In genomic region chr3:139935866-139936817, GRCh38 we compare ENCODE assay signal across 8 cellular contexts. TPM values are rescaled to one million over a fixed set of nuclear protein-coding genes. Genes with fewer than 3 reads are reported as not detected.
DNase-seq lines count a peak whose midpoint lies in the region; ATAC-seq and TF ChIP-seq lines count a peak whose summit lies in the region.

No MANE protein-coding gene starts in this region.

- no peak for TF ChIP-seq EP300 in gastroesophageal sphincter (IDR thresholded peaks at IDR 0.05)

- no peak overlapping the region for H4K12ac ChIP-seq in trophoblast cell (ENCODE audit: low read depth, low read length)

- TF ChIP-seq CTCF in gastroesophageal sphincter (IDR thresholded peaks at IDR 0.05), result no peak

- no peak overlapping the region for H3K14ac ChIP-seq in trophoblast cell (ENCODE audit: low read length)

- H3K4me1 ChIP-seq in gastroesophageal sphincter (peaks cover 0 to 27% (median 19%) of the 10 kb centered on the region in 3 donors), trophoblast cell (ENCODE audit: control insufficient read depth in 1 of 2, insufficient read depth in 2 of 2, low read length in 2 of 2) (peaks cover 5 to 15% of the 10 kb centered on the region in 2 experiments)

- no peak overlapping the region for H2BK12ac ChIP-seq in trophoblast cell (ENCODE audit: low read length)

- peaks cover 2% of the 10 kb centered on the region for H3K79me1 ChIP-seq in trophoblast cell (ENCODE audit: low read length)

- TF ChIP-seq POLR2A in gastroesophageal sphincter (IDR thresholded peaks at IDR 0.05), result no peak

- no peak overlapping the region for H2AK5ac ChIP-seq in trophoblast cell (ENCODE audit: low read length)

- peak overlapping the region; percentile 71 for H3K9ac ChIP-seq in trophoblast cell (ENCODE audit: low read length)

- no peak overlapping the region for H2BK5ac ChIP-seq in trophoblast cell (ENCODE audit: low read depth, low read length, poor library complexity)

- no peak overlapping the region for H2BK120ac ChIP-seq in trophoblast cell (ENCODE audit: insufficient read depth, low read length, poor library complexity)

- no peak overlapping the region for H4K91ac ChIP-seq in trophoblast cell (ENCODE audit: low read depth, low read length)

- H4K8ac ChIP-seq in trophoblast cell (ENCODE audit: low read depth, low read length), result no peak overlapping the region

- peak overlapping the region; percentile 80 for H3K4me2 ChIP-seq in trophoblast cell (ENCODE audit: low read length)

- peak; percentile 29 for ATAC-seq in gastroesophageal sphincter
- no peak for ATAC-seq in HG02798 (IDR thresholded peaks at IDR 0.05; ENCODE audit: poor library complexity, unreplicated experiment)
- no peak for ATAC-seq in GM18870 (IDR thresholded peaks at IDR 0.05; ENCODE audit: unreplicated experiment)
- ATAC-seq in GM18867 (IDR thresholded peaks at IDR 0.05; ENCODE audit: unreplicated experiment), result no peak

- H3K79me2 ChIP-seq in trophoblast cell (ENCODE audit: control insufficient read depth, insufficient read depth, low read length, poor library complexity), result no peaks in the 10 kb centered on the region

- H3K27me3 ChIP-seq in gastroesophageal sphincter (peaks cover 63% of the 10 kb centered on the region), trophoblast cell (ENCODE audit: insufficient read depth, low read length) (peaks cover 8% of the 10 kb centered on the region)

- H3K9me3 ChIP-seq in gastroesophageal sphincter, result no peaks in the 10 kb centered on the region
- no peaks in the 10 kb centered on the region for H3K9me3 ChIP-seq in trophoblast cell (ENCODE audit: insufficient read depth, low read depth, low read length)

- no peaks in the 10 kb centered on the region for H3K36me3 ChIP-seq in gastroesophageal sphincter
- H3K36me3 ChIP-seq in trophoblast cell (ENCODE audit: control insufficient read depth in 1 of 2, insufficient read depth in 2 of 2, low read length in 2 of 2), result no peaks in the 10 kb centered on the region

- 0 to 8% methylated on average over 1 to 2 of the region's 42 CpGs for WGBS in gastroesophageal sphincter (ENCODE audit: low coverage in 1 of 2), 2 donors
- WGBS in trophoblast cell (ENCODE audit: extremely low coverage, insufficient coverage, insufficient read length), result no CpG with 5 or more reads among the region's 42 CpGs

- no peak overlapping the region for H3K4ac ChIP-seq in trophoblast cell (ENCODE audit: low read depth, low read length)

- DNase-seq in Daoy (ENCODE audit: low read depth) (peak; percentile 33), NCI-H146 (lab: John Stamatoyannopoulos, UW) (peak; percentile 86), trophoblast cell (no peak), KG1 (lab: John Stamatoyannopoulos, UW) (no peak)

- H3K27ac ChIP-seq in gastroesophageal sphincter (peak overlapping the region in 1 of 4 donors; percentile 54), trophoblast cell (ENCODE audit: low read depth, low read length) (no peak overlapping the region)

- H2AFZ ChIP-seq in trophoblast cell (ENCODE audit: insufficient read depth, low read length, poor library complexity), result peak overlapping the region; percentile 19

- no peak overlapping the region for H3K18ac ChIP-seq in trophoblast cell (ENCODE audit: low read length)

- H3K4me3 ChIP-seq in gastroesophageal sphincter (peak overlapping the region; percentile 22 to 60), trophoblast cell (ENCODE audit: low read depth, low read length) (peak overlapping the region; percentile 93)

- H3K23ac ChIP-seq in trophoblast cell (ENCODE audit: low read length), result no peak overlapping the region

RNA-seq across cellular contexts. Expression of gene CLSTN2, which starts 1.2 kb away (rescaled TPM):
- 0.86 and 0.91 TPM in 2 replicates for total RNA-seq in Daoy (2014; rRNA removed; shearing (Covaris generic))
- 1 to 10 TPM; 6.6 to 9.7 (median 7.7) TPM for total RNA-seq in gastroesophageal sphincter
- polyA plus RNA-seq in trophoblast cell (2013), result 31.7 and 34.3 TPM in 2 replicates

Comparison
In these comparisons a context has a peak if more than half of its experiments do, and no peak if none do; other contexts are left out.
1. DNase-seq: peak in Daoy (single experiment) and NCI-H146 (single experiment); none in trophoblast cell (0 of 2) and KG1 (single experiment).